Comparison of ENCODE assay signal across 9 cellular contexts in the genomic region with DNA sequence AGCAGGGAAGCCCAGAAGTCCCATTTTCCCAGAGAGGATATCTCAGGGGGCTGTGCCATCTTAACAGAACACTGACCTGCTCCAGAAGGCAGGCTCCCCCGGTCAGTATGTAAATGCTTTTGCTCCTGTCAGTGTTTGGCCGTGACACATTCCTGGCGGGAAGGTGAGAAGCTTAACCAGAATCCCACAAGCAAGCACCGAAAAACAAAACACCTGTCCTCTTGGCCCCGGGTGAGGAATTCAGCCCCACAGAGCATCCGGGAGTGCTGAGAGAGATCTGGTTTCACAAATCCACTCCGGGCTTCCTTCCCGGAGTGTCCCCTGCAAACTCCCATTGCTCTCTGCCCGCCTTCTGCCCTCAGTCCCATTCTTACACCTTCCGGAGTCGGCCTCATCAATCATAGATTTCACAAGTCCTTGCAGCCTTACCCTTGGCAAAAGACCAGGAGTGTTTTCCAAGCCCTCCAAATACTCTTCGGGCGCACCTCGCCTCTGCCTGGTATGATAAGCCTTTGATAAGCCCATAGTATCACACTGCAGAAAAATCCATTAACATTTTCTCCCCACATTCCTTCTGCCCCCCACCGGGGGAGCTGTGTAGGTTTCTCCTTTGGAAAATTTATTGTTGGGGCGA. TPM values are rescaled to one million over a fixed set of nuclear protein-coding genes. Genes with fewer than 3 reads are reported as not detected.
DNase-seq lines count a peak whose midpoint lies in the region; ATAC-seq, FAIRE-seq and TF ChIP-seq lines count a peak whose summit lies in the region.
"Had no signal": no experiment of that assay in that cellular context is flagged by ENCODE, and none has a peak within 500 bp of the region (broad histone marks: within the 10 kb centered on the region; RNA-seq: fewer than 3 reads in every experiment).

No MANE protein-coding gene starts in this region.

- peak overlapping the region; percentile 71 for H3K4me3 Mint-ChIP-seq in endothelial cell (ENCODE audit: unreplicated experiment)
- no peak overlapping the region for H3K4me3 Mint-ChIP-seq in natural killer cell treated with Interleukin-12 subunit alpha and Interleukin-12 subunit beta and Interleukin-15 and Interleukin-18, amount 100 ng/mL, for 72 hours

- H3K9me2 ChIP-seq in Loucy (replicated peaks; ENCODE audit: low read depth, low read length) = no peaks in the 10 kb centered on the region

- peaks cover 17% of the 10 kb centered on the region for H3K4me1 Mint-ChIP-seq in endothelial cell (ENCODE audit: unreplicated experiment)
- H3K4me1 Mint-ChIP-seq in natural killer cell treated with Interleukin-12 subunit alpha and Interleukin-12 subunit beta and Interleukin-15 and Interleukin-18, amount 100 ng/mL, for 72 hours (ENCODE audit: low read depth in 2 of 2) = peaks cover 38 to 39% of the 10 kb centered on the region in 2 donors

- peak overlapping the region; percentile 88 for H3K4me2 ChIP-seq in Loucy (ENCODE audit: low read depth, low read length, poor library complexity, severe bottlenecking)

- H3K27me3 Mint-ChIP-seq in endothelial cell (ENCODE audit: unreplicated experiment) = peaks cover 22% of the 10 kb centered on the region
- no peaks in the 10 kb centered on the region for H3K27me3 Mint-ChIP-seq in natural killer cell treated with Interleukin-12 subunit alpha and Interleukin-12 subunit beta and Interleukin-15 and Interleukin-18, amount 100 ng/mL, for 72 hours

- FAIRE-seq in H54 (lab: Jason Lieb, UNC) = no peak

- TF ChIP-seq CTCF in BE2C (IDR thresholded peaks at IDR 0.05; ENCODE audit: low read depth, low read length) (peak; percentile 22; the same call in 1 of the 2 replicates), Loucy (conservative IDR thresholded peaks at IDR 0.05; ENCODE audit: low read length) (peak; percentile 47), endothelial cell (IDR thresholded peaks at IDR 0.05; ENCODE audit: unreplicated experiment) (peak; percentile 36)

- peaks cover 60% of the 10 kb centered on the region for H3K36me3 Mint-ChIP-seq in endothelial cell (ENCODE audit: low read depth, unreplicated experiment)
- peaks cover 35% of the 10 kb centered on the region for H3K36me3 Mint-ChIP-seq in natural killer cell treated with Interleukin-12 subunit alpha and Interleukin-12 subunit beta and Interleukin-15 and Interleukin-18, amount 100 ng/mL, for 72 hours

- peaks cover 84% of the 10 kb centered on the region for H4K20me1 ChIP-seq in Loucy (ENCODE audit: insufficient read depth, low read length, poor library complexity, severe bottlenecking)

- ATAC-seq in natural killer cell treated with Interleukin-12 subunit alpha and Interleukin-12 subunit beta and Interleukin-15 and Interleukin-18, amount 100 ng/mL, for 72 hours = no peak
- no peak for ATAC-seq in GM18858 (IDR thresholded peaks at IDR 0.05; ENCODE audit: unreplicated experiment)

- H3K4me3 ChIP-seq in BE2C (ENCODE audit: low read depth, low read length) (no peak overlapping the region), Loucy (ENCODE audit: low read length, poor library complexity, severe bottlenecking) (no peak overlapping the region)

- TF ChIP-seq POLR2A in H54 (IDR thresholded peaks at IDR 0.05; ENCODE audit: low read depth, low read length) = no peak

- H3K4me1 ChIP-seq in BE2C (no peaks in the 10 kb centered on the region), Loucy (ENCODE audit: insufficient read depth, low read length, poor library complexity, severe bottlenecking) (peaks cover 48% of the 10 kb centered on the region)

- H3K9ac ChIP-seq in Loucy (ENCODE audit: low read depth, low read length, poor library complexity, severe bottlenecking) = peak overlapping the region; percentile 74

- no peaks in the 10 kb centered on the region for H3K9me3 Mint-ChIP-seq in endothelial cell (ENCODE audit: unreplicated experiment)
- no peaks in the 10 kb centered on the region for H3K9me3 Mint-ChIP-seq in natural killer cell treated with Interleukin-12 subunit alpha and Interleukin-12 subunit beta and Interleukin-15 and Interleukin-18, amount 100 ng/mL, for 72 hours

- H3K27me3 ChIP-seq in BE2C (no peaks in the 10 kb centered on the region), Loucy (ENCODE audit: insufficient read depth, low read length, poor library complexity, severe bottlenecking) (no peaks in the 10 kb centered on the region)

- peak overlapping the region; percentile 67 for H3K27ac Mint-ChIP-seq in endothelial cell (ENCODE audit: unreplicated experiment)
- peak overlapping the region; percentile 40 to 78 for H3K27ac Mint-ChIP-seq in natural killer cell treated with Interleukin-12 subunit alpha and Interleukin-12 subunit beta and Interleukin-15 and Interleukin-18, amount 100 ng/mL, for 72 hours

- no peak overlapping the region for H2AFZ ChIP-seq in Loucy (ENCODE audit: low read length)

- H3K79me2 ChIP-seq in Loucy (ENCODE audit: insufficient read depth, low read length) = peaks cover 99% of the 10 kb centered on the region

- H3F3A ChIP-seq in Loucy (ENCODE audit: low read depth) = 0 out of 2 replicates have a peak, but pooled peaks cover 6% of the 10 kb centered on the region

- H3K36me3 ChIP-seq in BE2C (peaks cover 97% of the 10 kb centered on the region), Loucy (ENCODE audit: insufficient read depth, low read length) (peaks cover 100% of the 10 kb centered on the region)

- DNase-seq in BE2C (no peak), endothelial cell (ENCODE audit: low spot score) (no peak), NCI-H2029 treated with DMSO at 0.1 percent for 48 hours (lab: John Stamatoyannopoulos, UW) (no peak), NCI-H2171 treated with DMSO at 0.1 percent for 48 hours (lab: John Stamatoyannopoulos, UW) (no peak), H54 (ENCODE audit: insufficient read length, low spot score) (no peak)
- DNase-seq in natural killer cell treated with Interleukin-12 subunit alpha and Interleukin-12 subunit beta and Interleukin-15 and Interleukin-18, amount 100 ng/mL, for 72 hours (ENCODE audit: low spot score) = no peak
- DNase-seq: OCI-M1 had no signal

- no peaks in the 10 kb centered on the region for H3K9me3 ChIP-seq in BE2C
- H3K9me3 ChIP-seq in Loucy (ENCODE audit: insufficient read depth, low read depth, low read length) = no peaks in the 10 kb centered on the region

RNA-seq across cellular contexts. Expression of gene TPM4, which starts 12.2 kb away (rescaled TPM):
- 144 TPM for polyA plus RNA-seq in BE2C (2012; ENCODE audit: insufficient read depth, insufficient read length, low read depth)
- total RNA-seq in endothelial cell (ENCODE audit: unreplicated experiment) = 644 TPM
- total RNA-seq in natural killer cell treated with Interleukin-12 subunit alpha and Interleukin-12 subunit beta and Interleukin-15 and Interleukin-18, amount 100 ng/mL, for 72 hours = 100 to 1,000 TPM; 462 to 510 TPM

RNA-seq across cellular contexts. Expression of gene RAB8A, which starts 23.2 kb away (rescaled TPM):
- polyA plus RNA-seq in BE2C (2012; ENCODE audit: insufficient read depth, insufficient read length, low read depth) = 101 TPM
- total RNA-seq in endothelial cell (ENCODE audit: unreplicated experiment) = 60.6 TPM
- 100 to 1,000 TPM; 166 to 260 TPM for total RNA-seq in natural killer cell treated with Interleukin-12 subunit alpha and Interleukin-12 subunit beta and Interleukin-15 and Interleukin-18, amount 100 ng/mL, for 72 hours

RNA-seq across cellular contexts. Expression of gene HSH2D, which starts 55.0 kb away (rescaled TPM):
- not detected for polyA plus RNA-seq in BE2C (2012; ENCODE audit: insufficient read depth, insufficient read length, low read depth)
- not detected for total RNA-seq in endothelial cell (ENCODE audit: unreplicated experiment)
- 100 to 1,000 TPM; 135 to 188 TPM for total RNA-seq in natural killer cell treated with Interleukin-12 subunit alpha and Interleukin-12 subunit beta and Interleukin-15 and Interleukin-18, amount 100 ng/mL, for 72 hours

Comparison
In these comparisons a context has a peak if more than half of its experiments do, and no peak if none do; other contexts are left out.
1. RNA of gene HSH2D, which starts 55.0 kb away (total RNA-seq): 135 to 188 TPM in natural killer cell treated with Interleukin-12 subunit alpha and Interleukin-12 subunit beta and Interleukin-15 and Interleukin-18, amount 100 ng/mL, for 72 hours; not detected in endothelial cell (single experiment); every median in the first group is over 100 times any median in the second.
2. Peak in every context shown above with its lines, with median percentiles within 50 percentile points of each other: CTCF ChIP-seq.